ENCODE assay signal across 8 cellular contexts in genomic region chr18:77100751-77101355, GRCh38. TPM values are rescaled to one million over a fixed set of nuclear protein-coding genes. Genes with fewer than 3 reads are reported as not detected.
A peak's percentile ranks its signal among the peaks of the same experiment; 100 is the strongest.
DNase-seq lines count a peak whose midpoint lies in the region; ATAC-seq and TF ChIP-seq lines count a peak whose summit lies in the region.

No MANE protein-coding gene starts in this region.

- TF ChIP-seq CTCF in fibroblast of lung (conservative IDR thresholded peaks at IDR 0.05 in 1 of 2, IDR thresholded peaks at IDR 0.05 in 1 of 2; ENCODE audit: low read depth in 1 of 2, low read length in 2 of 2), result no peak

- H4K20me1 ChIP-seq in fibroblast of lung (ENCODE audit: control insufficient read depth, extremely low read depth, insufficient read depth, low read length), result no peaks in the 10 kb centered on the region

- peaks cover 43% of the 10 kb centered on the region for H3K4me1 ChIP-seq in HUES48 (ENCODE audit: control insufficient read depth, insufficient read depth, low read length)
- H3K4me1 ChIP-seq in fibroblast of lung (ENCODE audit: control insufficient read depth, extremely low read depth, insufficient read depth, low read length), result peaks cover 39% of the 10 kb centered on the region

- peak; percentile 34 for DNase-seq in activated CD8-positive, alpha-beta T cell treated with anti-CD3 and anti-CD28 coated beads, Interleukin-2, amount 10 ng/mL, durations not matched to agents 7 days and 5 days
- peak in 1 of 2 donors; percentile 31 for DNase-seq in fibroblast of lung (ENCODE audit: low read depth in 2 of 2)
- DNase-seq in stimulated activated naive B cell treated with anti-CD40 and anti-IgM and Interleukin-4, amounts not matched to agents 10 μg/mL and 1 μg/mL and 100 μg/mL, for 72 hours, result no peak
- no peak for DNase-seq in caudate nucleus (lab: John Stamatoyannopoulos, UW)

- H3K4me3 Mint-ChIP-seq in activated CD8-positive, alpha-beta T cell treated with anti-CD3 and anti-CD28 coated beads, Interleukin-2, amount 10 ng/mL, durations not matched to agents 7 days and 5 days, result peak overlapping the region; percentile 71
- H3K4me3 Mint-ChIP-seq in stimulated activated naive B cell treated with anti-CD40 and anti-IgM and Interleukin-4, amounts not matched to agents 10 μg/mL and 1 μg/mL and 100 μg/mL, for 72 hours, result peak overlapping the region; percentile 13 to 70

- no peaks in the 10 kb centered on the region for H3K9me3 Mint-ChIP-seq in activated CD8-positive, alpha-beta T cell treated with anti-CD3 and anti-CD28 coated beads, Interleukin-2, amount 10 ng/mL, durations not matched to agents 7 days and 5 days (ENCODE audit: insufficient read depth)
- no peaks in the 10 kb centered on the region for H3K9me3 Mint-ChIP-seq in stimulated activated naive B cell treated with anti-CD40 and anti-IgM and Interleukin-4, amounts not matched to agents 10 μg/mL and 1 μg/mL and 100 μg/mL, for 72 hours

- CTCF ChIA-PET in activated CD8-positive, alpha-beta T cell treated with anti-CD3 and anti-CD28 coated beads, Interleukin-2, amount 10 ng/mL, durations not matched to agents 7 days and 5 days (lab: Charles Lee), result interaction anchor here (1.2 to 2.9 kb wide), 11 partner anchors 14 to 111 kb away, joined by 3 to 22 read pairs (median 6); no protein-coding TSS in a partner anchor

- H3K79me2 ChIP-seq in fibroblast of lung (ENCODE audit: control insufficient read depth, insufficient read depth, low read length), result no peaks in the 10 kb centered on the region

- H3K9me3 ChIP-seq in HUES48 (ENCODE audit: control insufficient read depth, insufficient read depth, low read length) (no peaks in the 10 kb centered on the region), fibroblast of lung (ENCODE audit: control insufficient read depth, insufficient read depth, low read depth, low read length) (no peaks in the 10 kb centered on the region)

- peaks cover 93% of the 10 kb centered on the region for H3K4me1 Mint-ChIP-seq in activated CD8-positive, alpha-beta T cell treated with anti-CD3 and anti-CD28 coated beads, Interleukin-2, amount 10 ng/mL, durations not matched to agents 7 days and 5 days (ENCODE audit: low read depth)
- H3K4me1 Mint-ChIP-seq in stimulated activated naive B cell treated with anti-CD40 and anti-IgM and Interleukin-4, amounts not matched to agents 10 μg/mL and 1 μg/mL and 100 μg/mL, for 72 hours, result peaks cover 48 to 76% of the 10 kb centered on the region in 2 donors

- H3K27me3 ChIP-seq in HUES48 (ENCODE audit: control insufficient read depth, insufficient read depth, low read length) (no peaks in the 10 kb centered on the region), fibroblast of lung (ENCODE audit: control insufficient read depth, insufficient read depth, low read length) (no peaks in the 10 kb centered on the region)

- peak overlapping the region; percentile 96 for H3K27ac Mint-ChIP-seq in activated CD8-positive, alpha-beta T cell treated with anti-CD3 and anti-CD28 coated beads, Interleukin-2, amount 10 ng/mL, durations not matched to agents 7 days and 5 days
- peak overlapping the region; percentile 97 for H3K27ac Mint-ChIP-seq in stimulated activated naive B cell treated with anti-CD40 and anti-IgM and Interleukin-4, amounts not matched to agents 10 μg/mL and 1 μg/mL and 100 μg/mL, for 72 hours

- no peaks in the 10 kb centered on the region for H3K27me3 Mint-ChIP-seq in activated CD8-positive, alpha-beta T cell treated with anti-CD3 and anti-CD28 coated beads, Interleukin-2, amount 10 ng/mL, durations not matched to agents 7 days and 5 days (ENCODE audit: low read depth)
- H3K27me3 Mint-ChIP-seq in stimulated activated naive B cell treated with anti-CD40 and anti-IgM and Interleukin-4, amounts not matched to agents 10 μg/mL and 1 μg/mL and 100 μg/mL, for 72 hours, result no peaks in the 10 kb centered on the region

- H3K27ac ChIP-seq in HUES48 (ENCODE audit: low read depth, low read length) (peak overlapping the region; percentile 88), fibroblast of lung (ENCODE audit: insufficient read depth, low read length) (peak overlapping the region; percentile 92), caudate nucleus (ENCODE audit: low read depth, low read length) (no peak overlapping the region)

- H3K4me3 ChIP-seq in HUES48 (ENCODE audit: low read depth, low read length) (no peak overlapping the region), fibroblast of lung (replicated peaks in 1 of 4; ENCODE audit: control extremely low read depth in 1 of 4, insufficient read depth in 1 of 4, low read depth in 3 of 4, low read length in 4 of 4) (peak overlapping the region in 2 of 4 experiments; percentile 6 to 8)

- H3K36me3 Mint-ChIP-seq in activated CD8-positive, alpha-beta T cell treated with anti-CD3 and anti-CD28 coated beads, Interleukin-2, amount 10 ng/mL, durations not matched to agents 7 days and 5 days (ENCODE audit: low read depth), result peaks cover 85% of the 10 kb centered on the region
- H3K36me3 Mint-ChIP-seq in stimulated activated naive B cell treated with anti-CD40 and anti-IgM and Interleukin-4, amounts not matched to agents 10 μg/mL and 1 μg/mL and 100 μg/mL, for 72 hours, result peaks cover 45 to 70% of the 10 kb centered on the region in 2 donors

- H3K36me3 ChIP-seq in HUES48 (ENCODE audit: control insufficient read depth, insufficient read depth, low read length) (no peaks in the 10 kb centered on the region; the same call in 1 of the 2 replicates), fibroblast of lung (ENCODE audit: control insufficient read depth, insufficient read depth, low read length) (no peaks in the 10 kb centered on the region)

- H3K4me2 ChIP-seq in fibroblast of lung (ENCODE audit: extremely low read depth, insufficient read depth, low read length), result peak overlapping the region; percentile 81

- H2AFZ ChIP-seq in fibroblast of lung (ENCODE audit: low read length), result peak overlapping the region; percentile 4

- POLR2A ChIA-PET in activated CD8-positive, alpha-beta T cell treated with anti-CD3 and anti-CD28 coated beads, Interleukin-2, amount 10 ng/mL, durations not matched to agents 7 days and 5 days (lab: Charles Lee), result interaction anchor here (1.0 to 6.9 kb wide), 11 partner anchors 11 to 109 kb away, joined by 3 to 103 read pairs (median 5); partner anchors contain the start of gene MBP

- H3K9ac ChIP-seq in HUES48 (ENCODE audit: low read depth, low read length) (no peak overlapping the region), fibroblast of lung (ENCODE audit: insufficient read depth, low read length) (peak overlapping the region; percentile 51)

- ATAC-seq in activated CD8-positive, alpha-beta T cell treated with anti-CD3 and anti-CD28 coated beads, Interleukin-2, amount 10 ng/mL, durations not matched to agents 7 days and 5 days, result no peak
- no peak for ATAC-seq in stimulated activated naive B cell treated with anti-CD40 and anti-IgM and Interleukin-4, amounts not matched to agents 10 μg/mL and 1 μg/mL and 100 μg/mL, for 72 hours (replicated peaks)
- ATAC-seq in HG02763 (IDR thresholded peaks at IDR 0.05; ENCODE audit: unreplicated experiment), result no peak
- ATAC-seq in HG02870 (IDR thresholded peaks at IDR 0.05; ENCODE audit: unreplicated experiment), result no peak
- no peak for ATAC-seq in GM19023 (IDR thresholded peaks at IDR 0.05; ENCODE audit: unreplicated experiment)

RNA-seq across cellular contexts. Expression of gene MBP, which starts 31.7 kb away (rescaled TPM):
- 10 to 100 TPM; 86.5 to 87.0 TPM for total RNA-seq in activated CD8-positive, alpha-beta T cell treated with anti-CD3 and anti-CD28 coated beads, Interleukin-2, amount 10 ng/mL, durations not matched to agents 7 days and 5 days
- 3.6 and 7.2 TPM in 2 replicates for total RNA-seq in fibroblast of lung
- 2.3 and 2.4 TPM in 2 replicates for polyA plus RNA-seq in fibroblast of lung
- 1.9 and 2.0 TPM in 2 replicates for polyA plus RNA-seq in fibroblast of lung (2012)
- 2.6 and 3.3 TPM in 2 replicates for polyA minus RNA-seq in fibroblast of lung (ENCODE audit: low replicate concordance)

Comparison
In these comparisons a context has a peak if more than half of its experiments do, and no peak if none do; other contexts are left out.
1. RNA of gene MBP, which starts 31.7 kb away (total RNA-seq): 86.5 to 87.0 TPM in activated CD8-positive, alpha-beta T cell treated with anti-CD3 and anti-CD28 coated beads, Interleukin-2, amount 10 ng/mL, durations not matched to agents 7 days and 5 days; 3.6 to 7.2 TPM in fibroblast of lung; every median in the first group is over 10 times any median in the second.